ENCODE assay signal across 14 cellular contexts in the genomic region with DNA sequence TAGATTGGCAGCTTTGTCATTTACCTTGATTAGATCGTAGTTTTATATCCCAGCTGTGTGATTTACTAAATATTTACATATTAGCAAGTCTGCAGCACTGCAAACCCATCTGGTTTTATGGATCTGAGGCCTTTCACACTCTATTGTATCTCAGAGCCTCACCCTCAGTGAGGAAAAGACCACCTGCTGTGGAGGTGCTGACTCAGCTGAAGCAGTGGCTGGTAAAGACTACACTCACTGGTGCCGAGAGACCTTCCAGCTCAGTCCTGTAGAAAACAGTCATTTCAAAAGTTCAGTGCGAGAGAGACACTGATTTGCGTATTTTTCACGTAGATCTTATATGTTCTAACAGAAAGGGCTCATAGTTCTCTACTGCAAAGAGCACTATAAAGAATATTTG.
"Had no signal": no experiment of that assay in that cellular context is flagged by ENCODE, and none has a peak within 500 bp of the region (broad histone marks: within the 10 kb centered on the region; RNA-seq: fewer than 3 reads in every experiment).

No MANE protein-coding gene starts in this region.

- H3K27ac ChIP-seq: lower lobe of right lung, WERI-Rb-1 had no signal

- ATAC-seq: activated CD8-positive, alpha-beta T cell treated with anti-CD3 and anti-CD28 coated beads, Interleukin-2, amount 10 ng/mL, durations not matched to agents 7 days and 5 days; activated T-helper 17 cell treated with anti-CD3 and anti-CD28 coated beads, Interleukin-2, amount 50 U/mL, for 72 hours; left cardiac atrium; lower lobe of right lung had no signal

- H3K4me1 ChIP-seq: lower lobe of right lung had no signal

- H3K4me3 ChIP-seq: lower lobe of right lung had no signal

- H3K36me3 ChIP-seq: lower lobe of right lung, WERI-Rb-1 had no signal

- H3K9me3 ChIP-seq: lower lobe of right lung had no signal

- DNase-seq: activated CD4-positive, alpha-beta T cell treated with anti-CD3 and anti-CD28 coated beads for 4 hours; activated CD8-positive, alpha-beta T cell treated with anti-CD3 and anti-CD28 coated beads, Interleukin-2, amount 10 ng/mL, durations not matched to agents 7 days and 5 days; activated naive CD4-positive, alpha-beta T cell treated with anti-CD3 and anti-CD28 coated beads, Interleukin-2, amount 10 ng/mL, durations not matched to agents 7 days and 5 days; erythroblast; hippocampal formation; left cardiac atrium; lower lobe of right lung; midbrain; naive B cell; retina; stimulated activated CD4-positive, alpha-beta T cell treated with anti-CD3 and anti-CD28 coated beads, Interleukin-4, amount 100 ng/mL, for 4 hours; T1000; WERI-Rb-1 had no signal
